27 cellular contexts compared by ENCODE assay signal in genomic region chr2:199713746-199714145, GRCh38.
"Had no signal": no experiment of that assay in that cellular context is flagged by ENCODE, and none has a peak within 500 bp of the region (broad histone marks: within the 10 kb centered on the region; RNA-seq: fewer than 3 reads in every experiment).

No MANE protein-coding gene starts in this region.

- H3K4me1 ChIP-seq: suprapubic skin, testis, thyroid gland, tibial artery, tibial nerve, upper lobe of left lung, upper lobe of right lung, uterus, vagina had no signal

- H3K4me3 ChIP-seq: stomach, suprapubic skin, testis, thoracic aorta, thyroid gland, tibial artery, tibial nerve, transverse colon, upper lobe of left lung, upper lobe of right lung, uterus, vagina had no signal

- FAIRE-seq: urothelium cell line had no signal

- H3K27ac ChIP-seq: stomach, suprapubic skin, testis, thoracic aorta, thyroid gland, tibial artery, tibial nerve, transverse colon, upper lobe of left lung, upper lobe of right lung, uterus, vagina had no signal

- H3K27me3 ChIP-seq: stomach, suprapubic skin, testis, thyroid gland, tibial artery, tibial nerve, transverse colon, upper lobe of left lung, upper lobe of right lung, uterus, vagina had no signal

- H3K36me3 ChIP-seq: stomach, suprapubic skin, thoracic aorta, thyroid gland, tibial artery, tibial nerve, transverse colon, upper lobe of left lung, upper lobe of right lung, uterus, vagina had no signal

- DNase-seq: stimulated activated CD4-positive, alpha-beta T cell treated with anti-CD3 and anti-CD28 coated beads, Interleukin-2, amount 100 ng/mL, for 48 hours; stimulated activated CD4-positive, alpha-beta T cell treated with anti-CD3 and anti-CD28 coated beads, Interleukin-4, amount 100 ng/mL, for 1 hour; stimulated activated CD4-positive, alpha-beta T cell treated with anti-CD3 and anti-CD28 coated beads, Interleukin-4, amount 100 ng/mL, for 24 hours; stimulated activated CD4-positive, alpha-beta T cell treated with anti-CD3 and anti-CD28 coated beads, Interleukin-4, amount 100 ng/mL, for 4 hours; stimulated activated CD8-positive, alpha-beta memory T cell treated with anti-CD3 and anti-CD28 coated beads, Interleukin-4, amount 100 ng/mL, for 48 hours; stimulated activated naive B cell treated with anti-CD40 and anti-IgM and Interleukin-4, amounts not matched to agents 10 μg/mL and 1 μg/mL and 100 μg/mL, for 72 hours; stimulated activated naive CD4-positive, alpha-beta T cell; stimulated activated naive CD4-positive, alpha-beta T cell treated with Interleukin-2 at 50 U/mL for 16 hours; stimulated activated naive CD8-positive, alpha-beta T cell treated with anti-CD3 and anti-CD28 coated beads, Interleukin-15, amount 100 ng/mL, for 72 hours; stimulated activated naive CD8-positive, alpha-beta T cell treated with anti-CD3 and anti-CD28 coated beads, Interleukin-15, Interleukin-2, amounts not matched to agents 100 U/mL and 50 U/mL, for 24 hours; stomach; substantia nigra; testis; thyroid gland; tibial artery; transverse colon; trophoblast cell; upper lobe of left lung; upper lobe of right lung; uterus had no signal

- ATAC-seq: stimulated activated effector memory CD8-positive, alpha-beta T cell treated with anti-CD3 and anti-CD28 coated beads, Interleukin-12 subunit alpha, Interleukin-12 subunit beta, amount 100 ng/mL, for 72 hours; stimulated activated memory B cell treated with anti-CD40 and anti-IgM and Interleukin-4, amounts not matched to agents 10 μg/mL and 1 μg/mL and 100 μg/mL, for 72 hours; stimulated activated naive B cell treated with anti-CD40 and anti-IgM and Interleukin-4, amounts not matched to agents 10 μg/mL and 1 μg/mL and 100 μg/mL, for 72 hours; stimulated activated naive CD8-positive, alpha-beta T cell treated with anti-CD3 and anti-CD28 coated beads, Interleukin-15, amount 100 ng/mL, for 72 hours; stimulated activated naive CD8-positive, alpha-beta T cell treated with anti-CD3 and anti-CD28 coated beads, Interleukin-15, Interleukin-2, amounts not matched to agents 100 U/mL and 50 U/mL, for 24 hours; upper lobe of right lung had no signal

- H3K9me3 ChIP-seq: stomach, suprapubic skin, testis, thoracic aorta, thyroid gland, tibial artery, transverse colon, upper lobe of left lung, upper lobe of right lung, uterus, vagina had no signal
